In genomic region chr3:138426211-138426610, GRCh38 we compare ENCODE assay signal across 11 cellular contexts. TPM values are rescaled to one million over a fixed set of nuclear protein-coding genes. Genes with fewer than 3 reads are reported as not detected.
A peak's percentile ranks its signal among the peaks of the same experiment; 100 is the strongest.
DNase-seq lines count a peak whose midpoint lies in the region; ATAC-seq, FAIRE-seq and TF ChIP-seq lines count a peak whose summit lies in the region.
"Had no signal": no experiment of that assay in that cellular context is flagged by ENCODE, and none has a peak within 500 bp of the region (broad histone marks: within the 10 kb centered on the region; RNA-seq: fewer than 3 reads in every experiment).

No MANE protein-coding gene starts in this region.

- H3K9ac ChIP-seq in HCT116 (ENCODE audit: low read length) = no peak overlapping the region
- no peak overlapping the region for H3K9ac ChIP-seq in HepG2 (ENCODE audit: insufficient read depth, low read depth, low read length)

- TF ChIP-seq CTCF in AG04450 (IDR thresholded peaks at IDR 0.05; ENCODE audit: low read depth, low read length) (peak; percentile 67), HCT116 (IDR thresholded peaks at IDR 0.05 in 2 of 3, conservative IDR thresholded peaks at IDR 0.05 in 1 of 3; ENCODE audit: borderline replicate concordance in 1 of 3, insufficient read depth in 1 of 3, low read depth in 2 of 3, low read length in 2 of 3) (peak; percentile 54 to 68 (median 65); a peak in 5 of 6 replicates), HepG2 (CRISPR knock-in tag; IDR thresholded peaks at IDR 0.05) (peak; percentile 56), glutamatergic neuron (IDR thresholded peaks at IDR 0.05; ENCODE audit: partially characterized antibody, unreplicated experiment) (no peak)

- H3K4me1 ChIP-seq in HCT116 (ENCODE audit: control insufficient read depth in 1 of 2, insufficient read depth in 2 of 2, low read length in 2 of 2) (no peaks in the 10 kb centered on the region), HepG2 (ENCODE audit: insufficient read depth, low read length) (no peaks in the 10 kb centered on the region)

- TF ChIP-seq RAD21 in HCT116 (IDR thresholded peaks at IDR 0.05; ENCODE audit: low read depth) (peak; percentile 86), HepG2 (CRISPR knock-in tag; IDR thresholded peaks at IDR 0.05) (0 out of 2 replicates have a peak, but pooled peaks have one; percentile 25)

- H3K4me3 ChIP-seq in AG04450 (ENCODE audit: low read depth, low read length) = no peak overlapping the region
- no peak overlapping the region for H3K4me3 ChIP-seq in HCT116 (replicated peaks in 1 of 2; ENCODE audit: low read depth in 1 of 2, low read length in 2 of 2)
- no peak overlapping the region for H3K4me3 ChIP-seq in HepG2 (replicated peaks in 1 of 3; ENCODE audit: insufficient read depth in 1 of 3, low read depth in 2 of 3, low read length in 3 of 3)

- in situ Hi-C loops in HepG2 (cut with HindIII; ENCODE audit: extremely low pct_ligation_motif_present, low pct_unique_long_range_greater_than_20kb) = no loop called here

- intact Hi-C loops in HCT116 (cut with micrococcal nuclease) = loop anchor here (1.0 to 2.0 kb wide), 3 partner anchors 94 to 357 kb away; no protein-coding TSS in a partner anchor
- intact Hi-C loops in HepG2 (cut with micrococcal nuclease; ENCODE audit: unreplicated experiment) = loop anchor here (10.0 kb wide), 1 partner anchor 241 kb away; the partner anchor contains the start of gene ARMC8

- peaks cover 2% of the 10 kb centered on the region for H3K9me3 Mint-ChIP-seq in glutamatergic neuron (ENCODE audit: unreplicated experiment)

- WGBS in HepG2 (ENCODE audit: low lambda C conversion rate) = 30% methylated on average over 3 of the region's 3 CpGs

- H3K27me3 ChIP-seq in AG04450 (ENCODE audit: control insufficient read depth, insufficient read depth, low read length) (peaks cover 6% of the 10 kb centered on the region), HCT116 (ENCODE audit: insufficient read depth, low read length) (no peaks in the 10 kb centered on the region), HepG2 (ENCODE audit: control insufficient read depth in 1 of 2, insufficient read depth in 2 of 2, low read length in 2 of 2) (no peaks in the 10 kb centered on the region; a peak in 1 of 5 replicates)

- H3K4me1 Mint-ChIP-seq in glutamatergic neuron (ENCODE audit: low read depth, unreplicated experiment) = no peaks in the 10 kb centered on the region

- H3K9me2 ChIP-seq in HCT116 (ENCODE audit: insufficient read depth) = no peaks in the 10 kb centered on the region

- H3K27ac Mint-ChIP-seq in glutamatergic neuron (ENCODE audit: unreplicated experiment) = no peak overlapping the region

- TF ChIP-seq POLR2A in HCT116 (IDR thresholded peaks at IDR 0.05; ENCODE audit: borderline replicate concordance, extremely low read depth, insufficient read depth, insufficient read length) = no peak
- no peak for TF ChIP-seq POLR2A in HepG2 (IDR thresholded peaks at IDR 0.05; ENCODE audit: insufficient read depth in 1 of 2, low read depth in 2 of 2, low read length in 2 of 2)

- H3K36me3 ChIP-seq in HCT116 (ENCODE audit: control insufficient read depth in 1 of 2, insufficient read depth in 2 of 2, low read length in 2 of 2) (no peaks in the 10 kb centered on the region), HepG2 (replicated peaks in 1 of 2; ENCODE audit: control insufficient read depth in 1 of 2, insufficient read depth in 2 of 2, low read length in 2 of 2) (no peaks in the 10 kb centered on the region)

- peak; percentile 76 for ATAC-seq in HCT116
- ATAC-seq in HepG2 = peak; percentile 47; the same call in 1 of the 3 replicates
- no peak for ATAC-seq in GM21528 (IDR thresholded peaks at IDR 0.05; ENCODE audit: low FRiP score, unreplicated experiment)

- H2AFZ ChIP-seq in HCT116 (ENCODE audit: low read depth, low read length, poor library complexity, severe bottlenecking) = peak overlapping the region; percentile 67
- H2AFZ ChIP-seq in HepG2 (ENCODE audit: low read length) = no peak overlapping the region

- H3K27ac ChIP-seq in AG04450 (ENCODE audit: low read depth, low read length) = no peak overlapping the region
- H3K27ac ChIP-seq in HCT116 (ENCODE audit: low read depth, low read length) = no peak overlapping the region
- H3K27ac ChIP-seq in HepG2 (ENCODE audit: extremely low read length, insufficient read depth, low read length) = no peak overlapping the region

- H3K79me2 ChIP-seq in HCT116 (ENCODE audit: insufficient read depth, low read length) (no peaks in the 10 kb centered on the region), HepG2 (ENCODE audit: insufficient read depth, low read length) (no peaks in the 10 kb centered on the region)

- RAD21 ChIA-PET in HCT116 (lab: Charles Lee; ENCODE audit: low non-redundant PET in 1 of 2, low total read pairs in 2 of 2, uncharacterized antibody in 2 of 2, unreplicated experiment in 2 of 2) = no interaction called here

- BruUV-seq in HCT116 (replicated peaks; lab: Mats Ljungman, UMichigan) (no TSS peak), HepG2 (replicated peaks; lab: Mats Ljungman, UMichigan) (no TSS peak)

- peak; percentile 8 for FAIRE-seq in HepG2 (lab: Jason Lieb, UNC)

- POLR2A ChIA-PET in AG04450 (lab: Yijun Ruan, JAX) (no interaction called here), HCT116 (lab: Charles Lee) (no interaction called here), HepG2 (lab: Yijun Ruan, JAX) (no interaction called here)

- no peak overlapping the region for H3K4me3 Mint-ChIP-seq in glutamatergic neuron (ENCODE audit: unreplicated experiment)

- H3K4me2 ChIP-seq in HCT116 (ENCODE audit: low read length) (no peak overlapping the region), HepG2 (ENCODE audit: low read depth, low read length) (no peak overlapping the region)

- TF ChIP-seq EP300 in HepG2 (IDR thresholded peaks at IDR 0.05; ENCODE audit: low read depth in 2 of 2, low read length in 2 of 2) (no peak), HepG2 (CRISPR knock-in tag; IDR thresholded peaks at IDR 0.05; ENCODE audit: borderline replicate concordance) (no peak)

- no peaks in the 10 kb centered on the region for H4K20me1 ChIP-seq in HCT116 (ENCODE audit: insufficient read depth)
- H4K20me1 ChIP-seq in HepG2 (ENCODE audit: insufficient read depth, low read length) = no peaks in the 10 kb centered on the region

- H3K27me3 Mint-ChIP-seq in glutamatergic neuron (ENCODE audit: unreplicated experiment) = no peaks in the 10 kb centered on the region

- peaks cover 3% of the 10 kb centered on the region; the same call in 1 of the 2 replicates for H3K9me3 ChIP-seq in AG04450 (ENCODE audit: control insufficient read depth, insufficient read depth, low read length)
- H3K9me3 ChIP-seq in HCT116 (ENCODE audit: control insufficient read depth in 1 of 2, insufficient read depth in 1 of 2, low read depth in 1 of 2, low read length in 2 of 2) = no peaks in the 10 kb centered on the region
- no peaks in the 10 kb centered on the region for H3K9me3 ChIP-seq in HepG2 (ENCODE audit: low read length)

- CTCF ChIA-PET in AG04450 (lab: Charles Lee) (interaction anchor here (0.5 to 7.6 kb wide), 9 partner anchors 9 to 252 kb away, joined by 3 to 83 read pairs (median 4); partner anchors contain the start of gene DBR1), HCT116 (lab: Charles Lee) (interaction anchor here (0.9 to 1.6 kb wide), 4 partner anchors 9 to 497 kb away, joined by 3 to 7 read pairs (median 4); no protein-coding TSS in a partner anchor), HepG2 (lab: Yijun Ruan, JAX; ENCODE audit: low intra/inter-chr PET ratio, low total read pairs) (no interaction called here)

- H3K36me3 Mint-ChIP-seq in glutamatergic neuron (ENCODE audit: unreplicated experiment) = no peaks in the 10 kb centered on the region

- DNase-seq in AG04450 (ENCODE audit: low read depth, low spot score) (no peak), HCT116 (ENCODE audit: low read depth, low spot score) (peak; percentile 28), amniotic epithelial cell (ENCODE audit: low read depth) (peak; percentile 37), HepG2 (ENCODE audit: low spot score) (no peak), activated T-cell treated with anti-CD3 and anti-CD28 coated beads for 4 hours (no peak), NCI-H2107 (lab: John Stamatoyannopoulos, UW) (no peak), glutamatergic neuron (no peak)
- DNase-seq: retina; stimulated activated naive CD4-positive, alpha-beta T cell; T-helper 1 cell had no signal

TF ChIP-seq in HCT116, 20 proteins besides CTCF, POLR2A, EP300 and RAD21 (continues in another document):
- TF ChIP-seq EZH2 (IDR thresholded peaks at IDR 0.05) (no peak), JUND (IDR thresholded peaks at IDR 0.05) (no peak)

TF ChIP-seq in HepG2, 621 proteins besides CTCF, POLR2A, EP300 and RAD21:
- TF ChIP-seq RFX3 (CRISPR knock-in tag; IDR thresholded peaks at IDR 0.05) (no peak), STAG1 (CRISPR knock-in tag; IDR thresholded peaks at IDR 0.05) (peak; percentile 65), PRPF4 (IDR thresholded peaks at IDR 0.05; ENCODE audit: low read depth, low read length, poor library complexity, severe bottlenecking) (no peak)
TF ChIP-seq in HepG2: peak in this region for 1.

RNA-seq across cellular contexts. Expression of gene ESYT3, which starts 8.2 kb away (rescaled TPM):
- 0.01 TPM in 1 of 2 replicates, not detected in the other for polyA plus RNA-seq in AG04450 (2011; rRNA removed)
- not detected in 2 replicates for polyA minus RNA-seq in AG04450 (2011; rRNA and poly(A)+ RNA removed)
- 0.05 TPM for total RNA-seq in HCT116 (2021; ENCODE audit: unreplicated experiment)
- 0.12 and 0.26 TPM in 2 replicates for polyA plus RNA-seq in HCT116 (2012)
- total RNA-seq in HepG2 (2016; rRNA removed; fragmentation: Illumina TruSeq; extraction: Trizol) = 0.79 and 4.1 TPM in 2 replicates
- 0.88 and 0.91 TPM in 2 replicates for total RNA-seq in HepG2 (2016; cell fraction: cytosol; rRNA removed; fragmentation: Illumina TruSeq; extraction: Trizol; ENCODE audit: low read depth)
- 0.65 and 3.4 TPM in 2 replicates for total RNA-seq in HepG2 (2016; cell fraction: insoluble cytoplasmic fraction; rRNA removed; fragmentation: Illumina TruSeq; extraction: Trizol)
- total RNA-seq in HepG2 (2016; cell fraction: membrane; rRNA removed; fragmentation: Illumina TruSeq; extraction: Trizol) = 0.71 and 0.86 TPM in 2 replicates
- total RNA-seq in HepG2 (2016; cell fraction: nucleus; rRNA removed; fragmentation: Illumina TruSeq; extraction: Trizol) = 9.2 TPM in 2 replicates
- 1.5 and 1.6 TPM in 2 replicates for polyA plus RNA-seq in HepG2 (2011; rRNA removed)
- polyA plus RNA-seq in HepG2 (2011; cell fraction: cytosol; rRNA removed) = 0.51 and 0.70 TPM in 2 replicates
- polyA plus RNA-seq in HepG2 (2011; cell fraction: nucleus; rRNA removed) = 8.2 and 9.2 TPM in 2 replicates
- 0.83 and 1.4 TPM in 2 replicates for polyA plus RNA-seq in HepG2 (2012)
- 0.17 and 0.22 TPM in 2 replicates for polyA plus RNA-seq in HepG2 (2016; cell fraction: cytosol; fragmentation: Illumina TruSeq; extraction: Trizol; ENCODE audit: low read depth)
- 0.66 and 1.0 TPM in 2 replicates for polyA plus RNA-seq in HepG2 (2016; cell fraction: insoluble cytoplasmic fraction; fragmentation: Illumina TruSeq; extraction: Trizol; ENCODE audit: low read depth)
- polyA plus RNA-seq in HepG2 (2016; cell fraction: membrane; fragmentation: Illumina TruSeq; extraction: Trizol; ENCODE audit: low read depth) = 0.15 and 0.33 TPM in 2 replicates
- 12.9 and 13.1 TPM in 2 replicates for polyA plus RNA-seq in HepG2 (2016; cell fraction: nucleus; fragmentation: Illumina TruSeq; extraction: Trizol; ENCODE audit: insufficient read depth, low read depth)
- 2.1 TPM in 2 replicates for polyA minus RNA-seq in HepG2 (2011; rRNA and poly(A)+ RNA removed; ENCODE audit: low replicate concordance)
- polyA minus RNA-seq in HepG2 (2011; cell fraction: cytosol; rRNA and poly(A)+ RNA removed) = 0.35 and 1.2 TPM in 2 replicates
- 9.0 and 11.3 TPM in 2 replicates for polyA minus RNA-seq in HepG2 (2011; cell fraction: nucleus; rRNA and poly(A)+ RNA removed)
- total RNA-seq in glutamatergic neuron (ENCODE audit: unreplicated experiment) = not detected

Comparison
In these comparisons a context has a peak if more than half of its experiments do, and no peak if none do; other contexts are left out.
1. DNase-seq: peak in HCT116 (single experiment) and amniotic epithelial cell (single experiment); none in AG04450 (single experiment), HepG2 (single experiment), activated T-cell treated with anti-CD3 and anti-CD28 coated beads for 4 hours (single experiment), NCI-H2107 (single experiment) and glutamatergic neuron (single experiment).